Comparison of ENCODE assay signal across 8 cellular contexts in genomic region chr10:27503498-27504006, GRCh38. TPM values are rescaled to one million over a fixed set of nuclear protein-coding genes. Genes with fewer than 3 reads are reported as not detected.
DNase-seq lines count a peak whose midpoint lies in the region; ATAC-seq and TF ChIP-seq lines count a peak whose summit lies in the region.

No MANE protein-coding gene starts in this region.

- WGBS in esophagus squamous epithelium, 2 donors, result 34 to 38% methylated on average over 4 of the region's 4 CpGs

- TF ChIP-seq CTCF in GM12865 (IDR thresholded peaks at IDR 0.05; ENCODE audit: insufficient read depth, low read depth, low read length, missing control alignments), result no peak
- no peak for TF ChIP-seq CTCF in RWPE2 (IDR thresholded peaks at IDR 0.05; ENCODE audit: poor library complexity, severe bottlenecking)
- TF ChIP-seq CTCF in esophagus squamous epithelium (IDR thresholded peaks at IDR 0.05), result no peak

- no peak overlapping the region for H3K9ac ChIP-seq in rectal smooth muscle tissue (ENCODE audit: low read length)

- no peak for DNase-seq in GM12865 (ENCODE audit: low read depth)
- DNase-seq in RWPE2 (ENCODE audit: low spot score), result no peak
- DNase-seq in esophagus squamous epithelium (lab: John Stamatoyannopoulos, UW), result no peak
- DNase-seq in NCI-H2171 (lab: John Stamatoyannopoulos, UW), result no peak
- DNase-seq in NCI-H2029 (lab: John Stamatoyannopoulos, UW), result no peak
- no peak for DNase-seq in HUDEP-2 (lab: John Stamatoyannopoulos, UW; ENCODE audit: unreplicated experiment in 76 of 76)

- H3K9me3 ChIP-seq in RWPE2 (ENCODE audit: severe bottlenecking) (no peaks in the 10 kb centered on the region), esophagus squamous epithelium (no peaks in the 10 kb centered on the region)

- H3K4me1 ChIP-seq in RWPE2 (ENCODE audit: insufficient read depth, poor library complexity, severe bottlenecking) (peaks cover 22% of the 10 kb centered on the region), esophagus squamous epithelium (peaks cover 6 to 61% (median 16%) of the 10 kb centered on the region in 3 donors), rectal smooth muscle tissue (ENCODE audit: control insufficient read depth, insufficient read depth, low read length) (peaks cover 10% of the 10 kb centered on the region)

- H3K27me3 ChIP-seq in RWPE2 (ENCODE audit: insufficient read depth, poor library complexity, severe bottlenecking), result no peaks in the 10 kb centered on the region
- H3K27me3 ChIP-seq in esophagus squamous epithelium, result no peaks in the 10 kb centered on the region
- H3K27me3 ChIP-seq in rectal smooth muscle tissue (ENCODE audit: control insufficient read depth, insufficient read depth, low read length), result no peaks in the 10 kb centered on the region

- ATAC-seq in RWPE2 (ENCODE audit: low read depth), result no peak
- no peak for ATAC-seq in GM19455 (IDR thresholded peaks at IDR 0.05; ENCODE audit: unreplicated experiment)

- H3K27ac ChIP-seq in RWPE2 (ENCODE audit: poor library complexity, severe bottlenecking) (peak overlapping the region; percentile 49), esophagus squamous epithelium (peak overlapping the region; percentile 89 to 97 (median 92)), rectal smooth muscle tissue (ENCODE audit: low read depth, low read length) (peak overlapping the region; percentile 95)

- peaks cover 22% of the 10 kb centered on the region; the same call in 1 of the 2 replicates for H3K36me3 ChIP-seq in RWPE2 (ENCODE audit: low read depth)
- no peaks in the 10 kb centered on the region for H3K36me3 ChIP-seq in esophagus squamous epithelium
- H3K36me3 ChIP-seq in rectal smooth muscle tissue (ENCODE audit: control insufficient read depth, insufficient read depth, low read length), result no peaks in the 10 kb centered on the region

- intact Hi-C loops in esophagus squamous epithelium (cut with DNase I), result no loop called here

- peak overlapping the region; percentile 87 for H3K4me3 ChIP-seq in GM12865 (ENCODE audit: low read depth, low read length)
- H3K4me3 ChIP-seq in RWPE2 (ENCODE audit: severe bottlenecking), result peak overlapping the region; percentile 75
- peak overlapping the region; percentile 14 to 96 (median 82) for H3K4me3 ChIP-seq in esophagus squamous epithelium
- H3K4me3 ChIP-seq in rectal smooth muscle tissue (ENCODE audit: low read length), result peak overlapping the region; percentile 98

- TF ChIP-seq POLR2A in esophagus squamous epithelium (IDR thresholded peaks at IDR 0.05), result no peak

RNA-seq across cellular contexts. Expression of gene RAB18, which starts 0.6 kb away (rescaled TPM):
- 10 to 100 TPM; 40.4 to 72.6 (median 56.9) TPM for total RNA-seq in esophagus squamous epithelium
